8 cellular contexts compared by ENCODE assay signal in the genomic region with DNA sequence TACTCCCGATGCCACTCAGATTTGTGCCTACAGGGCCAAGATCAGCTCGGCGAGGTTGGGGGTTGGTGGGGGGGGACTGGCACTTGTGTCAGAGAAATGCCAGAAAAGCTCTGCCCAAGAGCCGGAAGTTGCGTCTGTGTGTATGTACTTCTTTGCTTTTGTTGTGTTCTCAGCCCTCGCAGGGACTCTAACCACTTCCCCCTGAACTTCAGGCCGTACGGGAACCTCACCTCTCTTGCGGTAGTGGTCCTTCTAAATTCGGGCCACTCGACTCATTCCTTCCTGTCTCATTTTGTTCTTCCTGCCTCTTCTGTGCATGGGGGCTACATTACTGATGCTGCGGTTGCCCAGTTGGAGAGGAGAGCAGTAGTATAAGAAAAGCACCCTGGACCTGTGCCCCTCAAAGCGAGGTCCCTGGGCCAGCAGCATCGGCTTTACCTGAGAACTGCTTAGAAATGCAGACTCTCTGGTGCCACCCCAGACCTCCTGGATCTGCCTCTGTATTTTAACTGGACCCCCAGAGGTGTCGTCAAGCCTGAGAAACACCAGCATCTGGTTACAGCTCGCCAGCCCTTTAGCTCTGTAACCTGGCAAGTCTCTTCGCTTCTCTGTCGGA.
DNase-seq lines count a peak whose midpoint lies in the region; ATAC-seq and TF ChIP-seq lines count a peak whose summit lies in the region.

No MANE protein-coding gene starts in this region.

- peak; percentile 74 for ATAC-seq in GM19438 (IDR thresholded peaks at IDR 0.05; ENCODE audit: low read depth, unreplicated experiment)
- ATAC-seq in HG03457 (IDR thresholded peaks at IDR 0.05; ENCODE audit: unreplicated experiment) = peak; percentile 79

- TF ChIP-seq CTCF in neutrophil (IDR thresholded peaks at IDR 0.05) = no peak
- no peak for TF ChIP-seq CTCF in BE2C (IDR thresholded peaks at IDR 0.05; ENCODE audit: low read depth, low read length)

- H3K36me3 ChIP-seq in neutrophil (no peaks in the 10 kb centered on the region), BE2C (no peaks in the 10 kb centered on the region)

- H3K27me3 ChIP-seq in neutrophil (no peaks in the 10 kb centered on the region), BE2C (no peaks in the 10 kb centered on the region)

- peaks cover 26 to 35% of the 10 kb centered on the region in 2 experiments for H3K4me1 ChIP-seq in neutrophil (ENCODE audit: control insufficient read depth in 1 of 2, insufficient read depth in 1 of 2, low read depth in 1 of 2, low read length in 1 of 2)
- H3K4me1 ChIP-seq in BE2C = no peaks in the 10 kb centered on the region

- DNase-seq in activated T-cell treated with anti-CD3 and anti-CD28 coated beads for 1 hour (ENCODE audit: low read depth) (peak; percentile 12), HK-2 (ENCODE audit: unreplicated experiment) (no peak), GF-D8 (lab: John Stamatoyannopoulos, UW) (no peak), BE2C (no peak), NCI-H2227 treated with DMSO at 0.1 percent for 48 hours (lab: John Stamatoyannopoulos, UW) (no peak)

- H3K27ac ChIP-seq in neutrophil = peak overlapping the region; percentile 89

- H3K9me3 ChIP-seq in neutrophil (no peaks in the 10 kb centered on the region), BE2C (no peaks in the 10 kb centered on the region)

- H3K4me3 ChIP-seq in neutrophil (ENCODE audit: low read depth in 1 of 2, low read length in 1 of 2) (peak overlapping the region; percentile 10 to 28), BE2C (ENCODE audit: low read depth, low read length) (no peak overlapping the region)
